ENCODE assay signal across 8 cellular contexts in genomic region chr1:67618285-67619018, GRCh38.
DNase-seq lines count a peak whose midpoint lies in the region; ATAC-seq and TF ChIP-seq lines count a peak whose summit lies in the region.

No MANE protein-coding gene starts in this region.

- H2AFZ ChIP-seq in hepatocyte, result no peak overlapping the region

- H3K9me3 ChIP-seq in hepatocyte (ENCODE audit: low read depth), result no peaks in the 10 kb centered on the region

- 61% methylated on average over 14 of the region's 14 CpGs for WGBS in hepatocyte (ENCODE audit: low lambda C conversion rate, missing lambda C conversion rate)

- H3K4me2 ChIP-seq in hepatocyte, result no peak overlapping the region

- TF ChIP-seq CTCF in brain microvascular endothelial cell (IDR thresholded peaks at IDR 0.05; ENCODE audit: low read depth, low read length, missing control alignments), result no peak
- no peak for TF ChIP-seq CTCF in hepatocyte (IDR thresholded peaks at IDR 0.05; ENCODE audit: poor library complexity)

- H3K4me3 ChIP-seq in brain microvascular endothelial cell (ENCODE audit: low read depth, low read length), result peak overlapping the region; percentile 9
- H3K4me3 ChIP-seq in hepatocyte, result no peak overlapping the region
- H3K4me3 ChIP-seq in skeletal muscle cell (ENCODE audit: low read depth, low read length), result no peak overlapping the region

- ATAC-seq in HG02870 (IDR thresholded peaks at IDR 0.05; ENCODE audit: unreplicated experiment), result no peak

- no peaks in the 10 kb centered on the region for H3K79me2 ChIP-seq in hepatocyte

- DNase-seq in GM04503 (ENCODE audit: low read depth) (peak; percentile 76), brain microvascular endothelial cell (peak; percentile 94), hepatocyte (ENCODE audit: low spot score) (peak; percentile 26), skeletal muscle cell (ENCODE audit: low read depth) (peak; percentile 78), NCI-H1930 (lab: John Stamatoyannopoulos, UW) (no peak), NCI-H226 (no peak), NAMALWA (ENCODE audit: low spot score) (no peak)

- no peaks in the 10 kb centered on the region for H3K36me3 ChIP-seq in brain microvascular endothelial cell (replicated peaks)
- H3K36me3 ChIP-seq in hepatocyte (replicated peaks; ENCODE audit: insufficient read depth, low read depth), result no peaks in the 10 kb centered on the region

- H3K4me1 ChIP-seq in hepatocyte (ENCODE audit: insufficient read depth), result no peaks in the 10 kb centered on the region

- no peaks in the 10 kb centered on the region for H3K27me3 ChIP-seq in brain microvascular endothelial cell (replicated peaks)
- H3K27me3 ChIP-seq in hepatocyte, result no peaks in the 10 kb centered on the region

- in situ Hi-C loops in brain microvascular endothelial cell (cut with HindIII; ENCODE audit: low pct_ligation_motif_present, low sequenced_read_pairs), result no loop called here

- H3K27ac ChIP-seq in brain microvascular endothelial cell, result peak overlapping the region; percentile 68
- peak overlapping the region; percentile 20 for H3K27ac ChIP-seq in hepatocyte

- no peaks in the 10 kb centered on the region for H4K20me1 ChIP-seq in hepatocyte (ENCODE audit: insufficient read depth, poor library complexity, severe bottlenecking)

- no peaks in the 10 kb centered on the region for H3K9me2 ChIP-seq in hepatocyte (replicated peaks; ENCODE audit: insufficient read depth)

Comparison
In these comparisons a context has a peak if more than half of its experiments do, and no peak if none do; other contexts are left out.
1. DNase-seq: peak in GM04503 (single experiment), brain microvascular endothelial cell (single experiment), hepatocyte (single experiment) and skeletal muscle cell (single experiment); none in NCI-H1930 (0 of 2), NCI-H226 (single experiment) and NAMALWA (single experiment).